In genomic region chr10:132337019-132337418, GRCh38 we compare ENCODE assay signal across 10 cellular contexts. TPM values are rescaled to one million over a fixed set of nuclear protein-coding genes. Genes with fewer than 3 reads are reported as not detected.
A peak's percentile ranks its signal among the peaks of the same experiment; 100 is the strongest.
DNase-seq lines count a peak whose midpoint lies in the region; ATAC-seq and TF ChIP-seq lines count a peak whose summit lies in the region.
"Had no signal": no experiment of that assay in that cellular context is flagged by ENCODE, and none has a peak within 500 bp of the region (broad histone marks: within the 10 kb centered on the region; RNA-seq: fewer than 3 reads in every experiment).

No MANE protein-coding gene starts in this region.

- peaks cover 7% of the 10 kb centered on the region for H3F3A ChIP-seq in Loucy (ENCODE audit: low read depth)

- peak overlapping the region; percentile 97 for H3K4me2 ChIP-seq in Loucy (ENCODE audit: low read depth, low read length, poor library complexity, severe bottlenecking)

- CTCF ChIA-PET in CD4-positive, alpha-beta memory T cell (lab: Charles Lee; ENCODE audit: partially characterized antibody): no interaction called here

- peak overlapping the region; percentile 14 to 86 (median 82) for H3K27ac Mint-ChIP-seq in CD4-positive, alpha-beta memory T cell
- H3K27ac Mint-ChIP-seq in natural killer cell: peak overlapping the region; percentile 94 to 96

- ATAC-seq in natural killer cell: no peak

- H3K79me2 ChIP-seq in Loucy (ENCODE audit: insufficient read depth, low read length): peaks cover 27% of the 10 kb centered on the region; the same call in 1 of the 2 replicates

- no peaks in the 10 kb centered on the region for H4K20me1 ChIP-seq in Loucy (ENCODE audit: insufficient read depth, low read length, poor library complexity, severe bottlenecking)

- H2AFZ ChIP-seq in Loucy (ENCODE audit: low read length): peak overlapping the region; percentile 76

- H3K9me3 Mint-ChIP-seq in CD4-positive, alpha-beta memory T cell: peaks cover 0 to 8% (median 3%) of the 10 kb centered on the region in 8 donors
- H3K9me3 Mint-ChIP-seq in natural killer cell: no peaks in the 10 kb centered on the region

- peak in 1 of 5 donors; percentile 11 for DNase-seq in CD4-positive, alpha-beta memory T cell
- no peak for DNase-seq in colonic mucosa
- DNase-seq in natural killer cell: no peak
- DNase-seq in H4 (ENCODE audit: low spot score): no peak
- DNase-seq in stimulated activated naive CD4-positive, alpha-beta T cell treated with Interleukin-2 at 50 U/mL for 16 hours (lab: John Stamatoyannopoulos, UW): no peak
- no peak for DNase-seq in activated effector memory CD4-positive, alpha-beta T cell treated with anti-CD3 and anti-CD28 coated beads, Interleukin-2, amount 50 U/mL, for 16 hours
- DNase-seq in NCI-H1436 treated with DMSO at 0.1 percent for 48 hours (lab: John Stamatoyannopoulos, UW): no peak
- DNase-seq: anterior cingulate cortex, NCI-H1417 had no signal

- H3K36me3 ChIP-seq in CD4-positive, alpha-beta memory T cell (ENCODE audit: insufficient read depth, low read length): no peaks in the 10 kb centered on the region
- no peaks in the 10 kb centered on the region for H3K36me3 ChIP-seq in Loucy (ENCODE audit: insufficient read depth, low read length)
- no peaks in the 10 kb centered on the region for H3K36me3 ChIP-seq in colonic mucosa

- H3K4me1 ChIP-seq in CD4-positive, alpha-beta memory T cell (ENCODE audit: insufficient read depth, low read length): peaks cover 16% of the 10 kb centered on the region
- H3K4me1 ChIP-seq in Loucy (ENCODE audit: insufficient read depth, low read length, poor library complexity, severe bottlenecking) (peaks cover 45% of the 10 kb centered on the region), colonic mucosa (no peaks in the 10 kb centered on the region)

- H3K27me3 ChIP-seq in CD4-positive, alpha-beta memory T cell (ENCODE audit: insufficient read depth, low read length): no peaks in the 10 kb centered on the region
- no peaks in the 10 kb centered on the region for H3K27me3 ChIP-seq in Loucy (ENCODE audit: insufficient read depth, low read length, poor library complexity, severe bottlenecking)
- no peaks in the 10 kb centered on the region for H3K27me3 ChIP-seq in colonic mucosa

- no peaks in the 10 kb centered on the region for H3K27me3 Mint-ChIP-seq in CD4-positive, alpha-beta memory T cell
- H3K27me3 Mint-ChIP-seq in natural killer cell (ENCODE audit: low read depth in 2 of 2): peaks cover 0 to under 1% of the 10 kb centered on the region in 2 donors

- intact Hi-C loops in CD4-positive, alpha-beta memory T cell (cut with micrococcal nuclease): loop anchor here (10.0 kb wide), 1 partner anchor 152 kb away; the partner anchor contains the start of gene DPYSL4
- intact Hi-C loops in colonic mucosa (cut with DNase I) (no loop called here), natural killer cell (cut with micrococcal nuclease) (no loop called here)

- TF ChIP-seq CTCF in Loucy (conservative IDR thresholded peaks at IDR 0.05; ENCODE audit: low read length) (no peak), colonic mucosa (IDR thresholded peaks at IDR 0.05) (no peak), natural killer cell (IDR thresholded peaks at IDR 0.05) (no peak)

- H3K9me3 ChIP-seq in CD4-positive, alpha-beta memory T cell (ENCODE audit: control insufficient read depth in 1 of 2, low read length in 2 of 2): no peaks in the 10 kb centered on the region
- H3K9me3 ChIP-seq in Loucy (ENCODE audit: insufficient read depth, low read depth, low read length): no peaks in the 10 kb centered on the region
- no peaks in the 10 kb centered on the region for H3K9me3 ChIP-seq in colonic mucosa

- peaks cover 10 to 11% of the 10 kb centered on the region in 2 donors for H3K36me3 Mint-ChIP-seq in CD4-positive, alpha-beta memory T cell
- no peaks in the 10 kb centered on the region for H3K36me3 Mint-ChIP-seq in natural killer cell

- H3K4me1 Mint-ChIP-seq in CD4-positive, alpha-beta memory T cell: peaks cover 12 to 39% (median 21%) of the 10 kb centered on the region in 4 donors
- H3K4me1 Mint-ChIP-seq in natural killer cell: peaks cover 31 to 44% of the 10 kb centered on the region in 2 donors

- H3K4me3 ChIP-seq in CD4-positive, alpha-beta memory T cell (ENCODE audit: low read length in 2 of 2): peak overlapping the region in 1 of 2 donors; percentile 34
- peak overlapping the region; percentile 78 for H3K4me3 ChIP-seq in Loucy (ENCODE audit: low read length, poor library complexity, severe bottlenecking)
- H3K4me3 ChIP-seq in colonic mucosa: peak overlapping the region; percentile 33

- H3K9ac ChIP-seq in Loucy (ENCODE audit: low read depth, low read length, poor library complexity, severe bottlenecking) (peak overlapping the region; percentile 87), colonic mucosa (ENCODE audit: low read depth in 2 of 2, low read length in 2 of 2) (peak overlapping the region in 1 of 2 donors; percentile 65)

- H3K27ac ChIP-seq in CD4-positive, alpha-beta memory T cell (ENCODE audit: low read depth, low read length): peak overlapping the region; percentile 16
- H3K27ac ChIP-seq in colonic mucosa: peak overlapping the region; percentile 60

- peak overlapping the region; percentile 75 to 94 (median 85) for H3K4me3 Mint-ChIP-seq in CD4-positive, alpha-beta memory T cell
- peak overlapping the region; percentile 96 for H3K4me3 Mint-ChIP-seq in natural killer cell

- POLR2A ChIA-PET in CD4-positive, alpha-beta memory T cell (lab: Charles Lee; ENCODE audit: partially characterized antibody): no interaction called here

- H3K9me2 ChIP-seq in Loucy (replicated peaks; ENCODE audit: low read depth, low read length): no peaks in the 10 kb centered on the region

RNA-seq across cellular contexts. Expression of gene LRRC27, which starts 5.0 kb away (rescaled TPM):
- 1 to 10 TPM; 3.7 to 3.8 TPM for total RNA-seq in CD4-positive, alpha-beta memory T cell
- 1 to 10 TPM in 1 of 2 donors, under 1 TPM in 1; 0.90 to 2.3 TPM for polyA plus RNA-seq in CD4-positive, alpha-beta memory T cell
- total RNA-seq in colonic mucosa (1 to 10 TPM; 5.8 to 6.1 TPM), natural killer cell (10 to 100 TPM in 1 of 3 donors, 1 to 10 TPM in 2; 8.1 to 22.5 (median 9.9) TPM)
- total RNA-seq in H4 (2014; rRNA removed; shearing (Covaris generic)): 4.7 and 7.9 TPM in 2 replicates

RNA-seq across cellular contexts. Expression of gene STK32C, which starts 29.3 kb away (rescaled TPM):
- total RNA-seq in CD4-positive, alpha-beta memory T cell: 10 to 100 TPM; 12.8 to 14.7 TPM
- polyA plus RNA-seq in CD4-positive, alpha-beta memory T cell: 1 to 10 TPM; 7.5 to 8.5 TPM
- total RNA-seq in colonic mucosa (10 to 100 TPM in 1 of 2 donors, 1 to 10 TPM in 1; 9.2 to 14.5 TPM), natural killer cell (10 to 100 TPM; 12.7 to 22.1 (median 17.9) TPM)
- 13.8 and 22.2 TPM in 2 replicates for total RNA-seq in H4 (2014; rRNA removed; shearing (Covaris generic))

RNA-seq across cellular contexts. Expression of gene PWWP2B, which starts 60.0 kb away (rescaled TPM):
- total RNA-seq in CD4-positive, alpha-beta memory T cell: 1 to 10 TPM; 9.4 to 9.9 TPM
- polyA plus RNA-seq in CD4-positive, alpha-beta memory T cell: 1 to 10 TPM in 1 of 2 donors, under 1 TPM in 1; 0.92 to 3.2 TPM
- total RNA-seq in colonic mucosa: 10 to 100 TPM; 33.8 to 61.0 TPM
- 10 to 100 TPM; 23.7 to 29.5 (median 24.4) TPM for total RNA-seq in natural killer cell
- total RNA-seq in H4 (2014; rRNA removed; shearing (Covaris generic)): 2.2 and 6.2 TPM in 2 replicates
